ENCODE assay signal across 7 cellular contexts in genomic region chr10:6200588-6201510, GRCh38. TPM values are rescaled to one million over a fixed set of nuclear protein-coding genes. Genes with fewer than 3 reads are reported as not detected.
DNase-seq lines count a peak whose midpoint lies in the region; ATAC-seq, FAIRE-seq and TF ChIP-seq lines count a peak whose summit lies in the region.

No MANE protein-coding gene starts in this region.

- peak overlapping the region; percentile 93 for H3K4me3 ChIP-seq in OCI-LY1 (ENCODE audit: low read depth, low read length, poor library complexity, severe bottlenecking)
- peak overlapping the region; percentile 39 for H3K4me3 ChIP-seq in iPS-18c (ENCODE audit: insufficient read depth, low read depth, low read length)
- peak overlapping the region; percentile 47 to 48 for H3K4me3 ChIP-seq in small intestine (ENCODE audit: low read depth in 1 of 2, low read length in 2 of 2)

- in situ Hi-C loops in GM13976 (cut with MboI; ENCODE audit: low sequenced_read_pairs, unreplicated experiment) = loop anchor here (10.0 kb wide), 1 partner anchor 204 kb away; no protein-coding TSS in a partner anchor

- H3K36me3 ChIP-seq in OCI-LY1 (ENCODE audit: insufficient read depth, low read length) (peaks cover 17% of the 10 kb centered on the region), small intestine (ENCODE audit: control insufficient read depth in 2 of 2, insufficient read depth in 2 of 2, low read length in 2 of 2) (no peaks in the 10 kb centered on the region)

- peak overlapping the region; percentile 74 for H3K4me2 ChIP-seq in OCI-LY1 (ENCODE audit: low read length)

- no peak overlapping the region for H2AFZ ChIP-seq in OCI-LY1 (ENCODE audit: low read length)

- peak; percentile 71 for DNase-seq in GM13976 (ENCODE audit: low spot score)
- peak; percentile 33 for DNase-seq in small intestine
- no peak for DNase-seq in MV-4-11 (lab: John Stamatoyannopoulos, UW)

- no peak for ATAC-seq in HG03342 (IDR thresholded peaks at IDR 0.05; ENCODE audit: unreplicated experiment)

- no peak for FAIRE-seq in small intestine (lab: Jason Lieb, UNC)

- H4K20me1 ChIP-seq in OCI-LY1 (ENCODE audit: insufficient read depth, low read length) = no peaks in the 10 kb centered on the region

- H3K9me3 ChIP-seq in OCI-LY1 (ENCODE audit: low read length) = no peaks in the 10 kb centered on the region
- no peaks in the 10 kb centered on the region for H3K9me3 ChIP-seq in iPS-18c (ENCODE audit: control insufficient read depth, insufficient read depth, low read length)
- no peaks in the 10 kb centered on the region for H3K9me3 ChIP-seq in small intestine (ENCODE audit: control insufficient read depth, low read depth)

- peaks cover 24% of the 10 kb centered on the region for H3K79me2 ChIP-seq in OCI-LY1 (ENCODE audit: insufficient read depth, low read length)

- 1% methylated on average over 52 to 64 of the region's 64 CpGs for WGBS in small intestine, 3 donors

- H3K27ac ChIP-seq in OCI-LY1 (ENCODE audit: low read depth, low read length, poor library complexity, severe bottlenecking) (peak overlapping the region; percentile 65), angular gyrus (ENCODE audit: low read depth, low read length) (peak overlapping the region; percentile 30), small intestine (ENCODE audit: low read depth in 1 of 2, low read length in 1 of 2) (peak overlapping the region in 1 of 2 donors; percentile 73)

- H3K9me2 ChIP-seq in OCI-LY1 (ENCODE audit: low read depth, low read length) = no peaks in the 10 kb centered on the region

- H3K27me3 ChIP-seq in OCI-LY1 (ENCODE audit: insufficient read depth, low read length) (no peaks in the 10 kb centered on the region), small intestine (ENCODE audit: control insufficient read depth in 2 of 2, insufficient read depth in 2 of 2, low read length in 2 of 2) (no peaks in the 10 kb centered on the region)

- peaks cover 50% of the 10 kb centered on the region for H3K4me1 ChIP-seq in OCI-LY1 (ENCODE audit: insufficient read depth, low read length, severe bottlenecking)
- peaks cover 2 to 4% of the 10 kb centered on the region in 2 donors for H3K4me1 ChIP-seq in small intestine (ENCODE audit: control insufficient read depth in 2 of 2, insufficient read depth in 1 of 2, low read depth in 1 of 2, low read length in 1 of 2)

- peak overlapping the region; percentile 60; the same call in 1 of the 2 replicates for H3K9ac ChIP-seq in OCI-LY1 (ENCODE audit: low read length)

- H3F3A ChIP-seq in OCI-LY1 (ENCODE audit: insufficient read depth, low read length) = no peaks in the 10 kb centered on the region

- TF ChIP-seq CTCF in GM13976 (IDR thresholded peaks at IDR 0.05; ENCODE audit: borderline replicate concordance, control extremely low read depth, extremely low read depth, insufficient read depth, missing control alignments) = no peak
- TF ChIP-seq CTCF in OCI-LY1 (IDR thresholded peaks at IDR 0.05; ENCODE audit: low read length) = no peak

RNA-seq across cellular contexts. Expression of gene PFKFB3, which starts 1.9 kb away (rescaled TPM):
- 10 to 100 TPM; 10.1 to 28.4 (median 17.0) TPM for polyA plus RNA-seq in small intestine

Comparison
In these comparisons a context has a peak if more than half of its experiments do, and no peak if none do; other contexts are left out.
1. H3K4me3 ChIP-seq: peak in every context shown above with its lines; median percentile 93 in OCI-LY1; 48 in small intestine; 39 in iPS-18c.